Comparison of ENCODE assay signal across 13 cellular contexts in the genomic region with DNA sequence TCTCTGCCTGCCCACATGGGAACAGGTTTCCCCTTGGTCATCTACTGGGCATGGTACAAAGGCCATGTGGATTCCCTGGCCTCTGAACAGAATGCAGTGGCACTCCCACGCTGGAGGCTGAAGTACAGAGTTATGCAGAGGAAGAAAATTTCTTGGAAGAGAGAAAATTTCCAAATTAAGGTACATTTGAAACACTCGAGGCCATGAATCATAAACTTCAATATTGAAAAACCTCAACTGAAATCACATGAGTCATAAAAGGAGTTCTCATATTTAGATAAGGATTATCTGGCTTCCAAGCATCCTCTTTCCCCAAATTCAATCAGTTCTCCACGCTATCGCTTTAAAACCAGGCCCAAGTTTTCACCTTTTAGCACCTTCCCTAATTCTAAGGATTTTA. TPM values are rescaled to one million over a fixed set of nuclear protein-coding genes. Genes with fewer than 3 reads are reported as not detected.
DNase-seq lines count a peak whose midpoint lies in the region; ATAC-seq, FAIRE-seq and TF ChIP-seq lines count a peak whose summit lies in the region.
"Had no signal": no experiment of that assay in that cellular context is flagged by ENCODE, and none has a peak within 500 bp of the region (broad histone marks: within the 10 kb centered on the region; RNA-seq: fewer than 3 reads in every experiment).

No MANE protein-coding gene starts in this region.

- no peak for TF ChIP-seq CTCF in liver (IDR thresholded peaks at IDR 0.05; ENCODE audit: low read depth, low read length, missing input control)
- no peak for TF ChIP-seq CTCF in HepG2 (CRISPR knock-in tag; IDR thresholded peaks at IDR 0.05)
- no peak for TF ChIP-seq CTCF in upper lobe of right lung (IDR thresholded peaks at IDR 0.05)

- peaks cover 9% of the 10 kb centered on the region for H3K4me1 Mint-ChIP-seq in activated T-helper 17 cell treated with anti-CD3 and anti-CD28 coated beads, Interleukin-2, amount 50 U/mL, for 72 hours
- H3K4me1 Mint-ChIP-seq: brain had no signal

- H3K79me2 ChIP-seq in HepG2 (ENCODE audit: insufficient read depth, low read length) = no peaks in the 10 kb centered on the region

- no peak for FAIRE-seq in HepG2 (lab: Jason Lieb, UNC)
- no peak for FAIRE-seq in GM12892 (lab: Jason Lieb, UNC)
- FAIRE-seq: H1 had no signal

- BruUV-seq in HepG2 (replicated peaks; lab: Mats Ljungman, UMichigan) = no TSS peak

- H3K9me3 ChIP-seq in liver (ENCODE audit: control insufficient read depth in 4 of 4, low read length in 3 of 4) (no peaks in the 10 kb centered on the region), HepG2 (ENCODE audit: low read length) (no peaks in the 10 kb centered on the region), upper lobe of right lung (no peaks in the 10 kb centered on the region)
- H3K9me3 ChIP-seq: BE2C, left ventricle myocardium inferior had no signal

- H3K9me3 Mint-ChIP-seq in activated T-helper 17 cell treated with anti-CD3 and anti-CD28 coated beads, Interleukin-2, amount 50 U/mL, for 72 hours = no peaks in the 10 kb centered on the region

- H3K9ac ChIP-seq in liver (ENCODE audit: low read depth in 1 of 2, low read length in 2 of 2) (no peak overlapping the region), HepG2 (ENCODE audit: insufficient read depth, low read depth, low read length) (no peak overlapping the region)

- no peaks in the 10 kb centered on the region for H3K27me3 Mint-ChIP-seq in activated T-helper 17 cell treated with anti-CD3 and anti-CD28 coated beads, Interleukin-2, amount 50 U/mL, for 72 hours

- peak overlapping the region; percentile 2 for H3K4me3 Mint-ChIP-seq in activated T-helper 17 cell treated with anti-CD3 and anti-CD28 coated beads, Interleukin-2, amount 50 U/mL, for 72 hours
- H3K4me3 Mint-ChIP-seq: brain had no signal

- no peak overlapping the region for H3K27ac Mint-ChIP-seq in activated T-helper 17 cell treated with anti-CD3 and anti-CD28 coated beads, Interleukin-2, amount 50 U/mL, for 72 hours
- H3K27ac Mint-ChIP-seq: brain had no signal

- TF ChIP-seq EP300 in HepG2 (IDR thresholded peaks at IDR 0.05; ENCODE audit: low read depth in 2 of 2, low read length in 2 of 2) = no peak
- TF ChIP-seq EP300 in HepG2 (CRISPR knock-in tag; IDR thresholded peaks at IDR 0.05; ENCODE audit: borderline replicate concordance) = no peak

- peaks cover 0 to 3% (median 1%) of the 10 kb centered on the region in 4 donors for H3K36me3 ChIP-seq in liver (ENCODE audit: control insufficient read depth in 4 of 4, insufficient read depth in 3 of 4, low read depth in 1 of 4, low read length in 3 of 4)
- no peaks in the 10 kb centered on the region for H3K36me3 ChIP-seq in HepG2 (replicated peaks in 1 of 2; ENCODE audit: control insufficient read depth in 1 of 2, insufficient read depth in 2 of 2, low read length in 2 of 2)
- H3K36me3 ChIP-seq in upper lobe of right lung = peaks cover 10% of the 10 kb centered on the region
- H3K36me3 ChIP-seq: BE2C, left ventricle myocardium inferior had no signal

- peaks cover 9% of the 10 kb centered on the region for H3K36me3 Mint-ChIP-seq in activated T-helper 17 cell treated with anti-CD3 and anti-CD28 coated beads, Interleukin-2, amount 50 U/mL, for 72 hours (ENCODE audit: low read depth)
- H3K36me3 Mint-ChIP-seq: brain had no signal

- H3K27ac ChIP-seq in liver (ENCODE audit: low read depth in 1 of 2, low read length in 2 of 2) (peak overlapping the region in 1 of 2 donors; percentile 4), HepG2 (ENCODE audit: extremely low read length, insufficient read depth, low read length) (no peak overlapping the region), upper lobe of right lung (no peak overlapping the region)
- H3K27ac ChIP-seq: left ventricle myocardium inferior had no signal

- H4K20me1 ChIP-seq in HepG2 (ENCODE audit: insufficient read depth, low read length) = no peaks in the 10 kb centered on the region

- no peak overlapping the region for H2AFZ ChIP-seq in HepG2 (ENCODE audit: low read length)

- H3K4me3 ChIP-seq in liver (ENCODE audit: low read depth in 1 of 3, low read length in 3 of 3) (no peak overlapping the region), HepG2 (replicated peaks in 1 of 3; ENCODE audit: insufficient read depth in 1 of 3, low read depth in 2 of 3, low read length in 3 of 3) (no peak overlapping the region), upper lobe of right lung (no peak overlapping the region)
- H3K4me3 ChIP-seq: left ventricle myocardium inferior had no signal

- ATAC-seq in HepG2 (no peak), upper lobe of right lung (peak; percentile 73), GM18861 (IDR thresholded peaks at IDR 0.05; ENCODE audit: unreplicated experiment) (no peak)
- peak; percentile 76 for ATAC-seq in activated T-helper 17 cell treated with anti-CD3 and anti-CD28 coated beads, Interleukin-2, amount 50 U/mL, for 72 hours (replicated peaks)

- TF ChIP-seq RAD21 in liver (IDR thresholded peaks at IDR 0.05) = no peak
- TF ChIP-seq RAD21 in HepG2 (CRISPR knock-in tag; IDR thresholded peaks at IDR 0.05) = no peak

- 64% methylated on average over 4 of the region's 4 CpGs for WGBS in liver
- WGBS in HepG2 (ENCODE audit: low lambda C conversion rate) = 48% methylated on average over 4 of the region's 4 CpGs

- H3K4me1 ChIP-seq in liver (ENCODE audit: control insufficient read depth in 4 of 4, insufficient read depth in 4 of 4, low read length in 3 of 4) (peaks cover 0 to 16% (median 13%) of the 10 kb centered on the region in 4 donors), HepG2 (ENCODE audit: insufficient read depth, low read length) (no peaks in the 10 kb centered on the region), upper lobe of right lung (no peaks in the 10 kb centered on the region)
- H3K4me1 ChIP-seq: BE2C, left ventricle myocardium inferior had no signal

- DNase-seq in HepG2 (ENCODE audit: low spot score) (no peak), inferior parietal cortex (ENCODE audit: extremely low spot score) (peak; percentile 27), upper lobe of right lung (no peak), GM12892 (ENCODE audit: insufficient read length) (no peak), posterior vena cava (ENCODE audit: low spot score) (no peak)
- DNase-seq: BE2C, DND-41, left ventricle myocardium inferior had no signal

- H3K27me3 ChIP-seq in liver (ENCODE audit: control insufficient read depth in 4 of 4, insufficient read depth in 4 of 4, low read length in 3 of 4) = no peaks in the 10 kb centered on the region
- H3K27me3 ChIP-seq in HepG2 (ENCODE audit: control insufficient read depth in 1 of 2, insufficient read depth in 2 of 2, low read length in 2 of 2) = no peaks in the 10 kb centered on the region
- H3K27me3 ChIP-seq in upper lobe of right lung = no peaks in the 10 kb centered on the region
- H3K27me3 ChIP-seq: BE2C had no signal

- POLR2A ChIA-PET in HepG2 (lab: Yijun Ruan, JAX) = no interaction called here

- TF ChIP-seq POLR2A in HepG2 (IDR thresholded peaks at IDR 0.05; ENCODE audit: insufficient read depth in 1 of 2, low read depth in 2 of 2, low read length in 2 of 2) = no peak
- no peak for TF ChIP-seq POLR2A in GM12892 (IDR thresholded peaks at IDR 0.05; ENCODE audit: low read depth, low read length)

- intact Hi-C loops in HepG2 (cut with micrococcal nuclease; ENCODE audit: unreplicated experiment) (no loop called here), upper lobe of right lung (cut with DNase I) (no loop called here), posterior vena cava (cut with DNase I) (no loop called here)

- no peak overlapping the region for H3K4me2 ChIP-seq in HepG2 (ENCODE audit: low read depth, low read length)

- CTCF ChIA-PET in HepG2 (lab: Yijun Ruan, JAX; ENCODE audit: low intra/inter-chr PET ratio, low total read pairs) = no interaction called here

- in situ Hi-C loops in HepG2 (cut with HindIII; ENCODE audit: extremely low pct_ligation_motif_present, low pct_unique_long_range_greater_than_20kb) = no loop called here

TF ChIP-seq in liver, 16 proteins besides CTCF, POLR2A, EP300 and RAD21 (continues in another document):
- TF ChIP-seq HNF4G (IDR thresholded peaks at IDR 0.05) (no peak), NR2F2 (IDR thresholded peaks at IDR 0.05) (no peak)

TF ChIP-seq in HepG2, 621 proteins besides CTCF, POLR2A, EP300 and RAD21 (continues in another document):
- TF ChIP-seq ZBTB1 (CRISPR knock-in tag; IDR thresholded peaks at IDR 0.05; ENCODE audit: borderline replicate concordance) (no peak), ZNF556 (CRISPR knock-in tag; IDR thresholded peaks at IDR 0.05; ENCODE audit: borderline replicate concordance) (no peak), NPAS2 (CRISPR knock-in tag; IDR thresholded peaks at IDR 0.05; ENCODE audit: borderline replicate concordance) (no peak)

RNA-seq across cellular contexts. Expression of gene TXK, which starts 28.1 kb away (rescaled TPM):
- total RNA-seq in liver (1 to 10 TPM; 1.2 to 4.9 TPM), HepG2 (2016; rRNA removed; fragmentation: Illumina TruSeq; extraction: Trizol) (not detected in 2 replicates), upper lobe of right lung (4.4 TPM), posterior vena cava (1 to 10 TPM; 2.6 TPM)
- polyA plus RNA-seq in liver (1 to 10 TPM in 1 of 2 donors, under 1 TPM in 1; 0.43 to 1.5 TPM), HepG2 (2011; rRNA removed) (not detected in 2 replicates)
- not detected in 2 replicates for total RNA-seq in HepG2 (2016; cell fraction: cytosol; rRNA removed; fragmentation: Illumina TruSeq; extraction: Trizol; ENCODE audit: low read depth)
- total RNA-seq in HepG2 (2016; cell fraction: insoluble cytoplasmic fraction; rRNA removed; fragmentation: Illumina TruSeq; extraction: Trizol) = not detected in 2 replicates
- not detected in 2 replicates for total RNA-seq in HepG2 (2016; cell fraction: membrane; rRNA removed; fragmentation: Illumina TruSeq; extraction: Trizol)
- total RNA-seq in HepG2 (2016; cell fraction: nucleus; rRNA removed; fragmentation: Illumina TruSeq; extraction: Trizol) = not detected in 2 replicates
- not detected in 2 replicates for polyA plus RNA-seq in HepG2 (2011; cell fraction: cytosol; rRNA removed)
- polyA plus RNA-seq in HepG2 (2011; cell fraction: nucleus; rRNA removed) = not detected in 2 replicates
- not detected in 2 replicates for polyA plus RNA-seq in HepG2 (2012)
- not detected in 2 replicates for polyA plus RNA-seq in HepG2 (2016; cell fraction: cytosol; fragmentation: Illumina TruSeq; extraction: Trizol; ENCODE audit: low read depth)
- not detected in 2 replicates for polyA plus RNA-seq in HepG2 (2016; cell fraction: insoluble cytoplasmic fraction; fragmentation: Illumina TruSeq; extraction: Trizol; ENCODE audit: low read depth)
- not detected in 2 replicates for polyA plus RNA-seq in HepG2 (2016; cell fraction: membrane; fragmentation: Illumina TruSeq; extraction: Trizol; ENCODE audit: low read depth)
- not detected in 2 replicates for polyA plus RNA-seq in HepG2 (2016; cell fraction: nucleus; fragmentation: Illumina TruSeq; extraction: Trizol; ENCODE audit: insufficient read depth, low read depth)
- not detected in 2 replicates for polyA minus RNA-seq in HepG2 (2011; rRNA and poly(A)+ RNA removed; ENCODE audit: low replicate concordance)
- not detected in 2 replicates for polyA minus RNA-seq in HepG2 (2011; cell fraction: cytosol; rRNA and poly(A)+ RNA removed)
- not detected in 2 replicates for polyA minus RNA-seq in HepG2 (2011; cell fraction: nucleus; rRNA and poly(A)+ RNA removed)
- 10 to 100 TPM; 26.8 to 28.8 TPM for total RNA-seq in activated T-helper 17 cell treated with anti-CD3 and anti-CD28 coated beads, Interleukin-2, amount 50 U/mL, for 72 hours
- 1.1 TPM for polyA plus RNA-seq in GM12892 (2012; ENCODE audit: missing spikeins)
- total RNA-seq: H1 had no signal
- polyA plus RNA-seq: H1 had no signal

Comparison
In these comparisons a context has a peak if more than half of its experiments do, and no peak if none do; other contexts are left out.
1. ATAC-seq: peak in activated T-helper 17 cell treated with anti-CD3 and anti-CD28 coated beads, Interleukin-2, amount 50 U/mL, for 72 hours (single experiment) and upper lobe of right lung (single experiment); none in HepG2 (single experiment) and GM18861 (single experiment).